8 cellular contexts compared by ENCODE assay signal in genomic region chr2:101150306-101151140, GRCh38. TPM values are rescaled to one million over a fixed set of nuclear protein-coding genes. Genes with fewer than 3 reads are reported as not detected.
A peak's percentile ranks its signal among the peaks of the same experiment; 100 is the strongest.
DNase-seq lines count a peak whose midpoint lies in the region; ATAC-seq, FAIRE-seq and TF ChIP-seq lines count a peak whose summit lies in the region.

No MANE protein-coding gene starts in this region.

- peaks cover 52% of the 10 kb centered on the region for H3K79me2 ChIP-seq in HCT116 (ENCODE audit: insufficient read depth, low read length)
- H3K79me2 ChIP-seq in OCI-LY7 (ENCODE audit: insufficient read depth, low read depth, low read length), result no peaks in the 10 kb centered on the region

- TF ChIP-seq CTCF in HCT116 (IDR thresholded peaks at IDR 0.05 in 2 of 3, conservative IDR thresholded peaks at IDR 0.05 in 1 of 3; ENCODE audit: borderline replicate concordance in 1 of 3, insufficient read depth in 1 of 3, low read depth in 2 of 3, low read length in 2 of 3), result no peak
- TF ChIP-seq CTCF in OCI-LY7 (conservative IDR thresholded peaks at IDR 0.05; ENCODE audit: low read length), result no peak
- TF ChIP-seq CTCF in MCF 10A (IDR thresholded peaks at IDR 0.05; ENCODE audit: unreplicated experiment), result no peak
- no peak for TF ChIP-seq CTCF in kidney (IDR thresholded peaks at IDR 0.05; ENCODE audit: borderline replicate concordance, extremely low read depth, insufficient read depth)

- H3K27me3 ChIP-seq in HCT116 (ENCODE audit: insufficient read depth, low read length), result no peaks in the 10 kb centered on the region

- POLR2A ChIA-PET in HCT116 (lab: Charles Lee), result interaction anchor here (0.7 to 1.5 kb wide), 5 partner anchors 15 to 149 kb away, joined by 3 to 4 read pairs (median 3); no protein-coding TSS in a partner anchor
- POLR2A ChIA-PET in OCI-LY7 (lab: Charles Lee), result interaction anchor here (1.0 to 1.1 kb wide), 2 partner anchors 10 to 11 kb away, joined by 3 to 6 read pairs; no protein-coding TSS in a partner anchor
- POLR2A ChIA-PET in MCF 10A (lab: Yijun Ruan, JAX), result interaction anchor here (0.6 to 12.6 kb wide), 35 partner anchors 10 to 331 kb away, joined by 3 to 275 read pairs (median 7); partner anchors contain the start of genes CNOT11, RNF149 and RPL31

- H3K4me2 ChIP-seq in HCT116 (ENCODE audit: low read length), result peak overlapping the region; percentile 85
- H3K4me2 ChIP-seq in OCI-LY7 (ENCODE audit: low read length), result peak overlapping the region; percentile 49; the same call in 1 of the 2 replicates

- no TSS peak for BruUV-seq in HCT116 (replicated peaks; lab: Mats Ljungman, UMichigan)
- BruUV-seq in OCI-LY7 (replicated peaks; lab: Mats Ljungman, UMichigan), result no TSS peak
- BruUV-seq in MCF 10A (replicated peaks; lab: Mats Ljungman, UMichigan), result TSS peak; percentile 79

- H3K4me1 Mint-ChIP-seq in MCF 10A (ENCODE audit: insufficient read depth, unreplicated experiment), result peaks cover 62% of the 10 kb centered on the region

- peaks cover 5% of the 10 kb centered on the region for H3K36me3 Mint-ChIP-seq in MCF 10A (ENCODE audit: insufficient read depth, unreplicated experiment)

- H3K36me3 ChIP-seq in HCT116 (ENCODE audit: control insufficient read depth in 1 of 2, insufficient read depth in 2 of 2, low read length in 2 of 2), result no peaks in the 10 kb centered on the region
- H3K36me3 ChIP-seq in OCI-LY7 (ENCODE audit: insufficient read depth, low read length), result no peaks in the 10 kb centered on the region
- no peaks in the 10 kb centered on the region for H3K36me3 ChIP-seq in kidney (ENCODE audit: control insufficient read depth in 1 of 2, insufficient read depth in 2 of 2, low read length in 2 of 2)

- RAD21 ChIA-PET in HCT116 (lab: Charles Lee; ENCODE audit: low non-redundant PET in 1 of 2, low total read pairs in 2 of 2, uncharacterized antibody in 2 of 2, unreplicated experiment in 2 of 2), result interaction anchor here in 1 of 2 experiments (0.7 to 1.2 kb wide), 3 partner anchors 30 to 138 kb away, joined by 3 read pairs; no protein-coding TSS in a partner anchor

- H3K9me3 ChIP-seq in HCT116 (ENCODE audit: control insufficient read depth in 1 of 2, insufficient read depth in 1 of 2, low read depth in 1 of 2, low read length in 2 of 2), result no peaks in the 10 kb centered on the region
- no peaks in the 10 kb centered on the region for H3K9me3 ChIP-seq in OCI-LY7 (ENCODE audit: low read length)
- no peaks in the 10 kb centered on the region for H3K9me3 ChIP-seq in kidney (ENCODE audit: control insufficient read depth in 1 of 2, low read length in 2 of 2)

- peak overlapping the region; percentile 72 to 80 for H3K4me3 ChIP-seq in HCT116 (replicated peaks in 1 of 2; ENCODE audit: low read depth in 1 of 2, low read length in 2 of 2)
- H3K4me3 ChIP-seq in OCI-LY7 (ENCODE audit: low read depth, low read length, poor library complexity, severe bottlenecking), result peak overlapping the region; percentile 68
- H3K4me3 ChIP-seq in kidney (ENCODE audit: low read length in 2 of 2), result peak overlapping the region; percentile 66

- H3K9me2 ChIP-seq in HCT116 (ENCODE audit: insufficient read depth) (no peaks in the 10 kb centered on the region), OCI-LY7 (ENCODE audit: insufficient read depth, low read length) (no peaks in the 10 kb centered on the region)

- ATAC-seq in HCT116 (peak; percentile 35), HG03521 (IDR thresholded peaks at IDR 0.05; ENCODE audit: unreplicated experiment) (no peak), HG03469 (IDR thresholded peaks at IDR 0.05; ENCODE audit: unreplicated experiment) (no peak)

- no peak for TF ChIP-seq POLR2A in HCT116 (IDR thresholded peaks at IDR 0.05; ENCODE audit: borderline replicate concordance, extremely low read depth, insufficient read depth, insufficient read length)

- CTCF ChIA-PET in HCT116 (lab: Charles Lee), result interaction anchor here (1.8 to 4.4 kb wide), 2 partner anchors 114 to 138 kb away, joined by 4 to 33 read pairs; no protein-coding TSS in a partner anchor
- CTCF ChIA-PET in OCI-LY7 (lab: Charles Lee; ENCODE audit: unreplicated experiment), result no interaction called here
- CTCF ChIA-PET in MCF 10A (lab: Yijun Ruan, JAX), result interaction anchor here (0.6 to 8.5 kb wide), 26 partner anchors 9 to 541 kb away, joined by 3 to 107 read pairs (median 5); no protein-coding TSS in a partner anchor

- peak overlapping the region; percentile 55 for H3K27ac Mint-ChIP-seq in MCF 10A (ENCODE audit: low read depth, unreplicated experiment)

- H2AFZ ChIP-seq in HCT116 (ENCODE audit: low read depth, low read length, poor library complexity, severe bottlenecking) (no peak overlapping the region), OCI-LY7 (ENCODE audit: low read length) (no peak overlapping the region)

- FAIRE-seq in kidney (lab: Jason Lieb, UNC), result no peak

- H3K4me1 ChIP-seq in HCT116 (ENCODE audit: control insufficient read depth in 1 of 2, insufficient read depth in 2 of 2, low read length in 2 of 2) (peaks cover 30 to 64% of the 10 kb centered on the region in 2 experiments), OCI-LY7 (ENCODE audit: insufficient read depth, low read length, poor library complexity, severe bottlenecking) (peaks cover 6% of the 10 kb centered on the region), kidney (ENCODE audit: control insufficient read depth in 1 of 2, insufficient read depth in 1 of 2, low read depth in 1 of 2, low read length in 2 of 2) (peaks cover 8 to 16% of the 10 kb centered on the region in 2 donors)

- intact Hi-C loops in HCT116 (cut with micrococcal nuclease), result loop anchor here (10.0 kb wide), 1 partner anchor 416 kb away; no protein-coding TSS in a partner anchor
- intact Hi-C loops in OCI-LY7 (cut with micrococcal nuclease; ENCODE audit: unreplicated experiment), result loop anchor here (5.0 kb wide), 1 partner anchor 538 kb away; no protein-coding TSS in a partner anchor
- intact Hi-C loops in MCF 10A (cut with micrococcal nuclease), result loop anchor here (2.0 to 5.0 kb wide), 4 partner anchors 26 to 102 kb away; partner anchors contain the start of gene CNOT11
- intact Hi-C loops in kidney (cut with DNase I), result no loop called here

- peak overlapping the region; percentile 81; the same call in 1 of the 2 replicates for H3K27ac ChIP-seq in HCT116 (ENCODE audit: low read depth, low read length)
- no peak overlapping the region for H3K27ac ChIP-seq in OCI-LY7 (ENCODE audit: low read depth, low read length, poor library complexity, severe bottlenecking)
- peak overlapping the region; percentile 61 to 65 for H3K27ac ChIP-seq in kidney (ENCODE audit: low read depth in 2 of 2, low read length in 2 of 2)

- DNase-seq in DMS 273 (lab: John Stamatoyannopoulos, UW; ENCODE audit: unreplicated experiment), result peak; percentile 80
- DNase-seq in HCT116 (ENCODE audit: low read depth, low spot score), result no peak
- no peak for DNase-seq in OCI-LY7 (ENCODE audit: low spot score)
- no peak for DNase-seq in MCF 10A (ENCODE audit: unreplicated experiment)
- peak; percentile 83 for DNase-seq in kidney
- peak; percentile 8 for DNase-seq in stimulated activated CD4-positive, alpha-beta T cell treated with anti-CD3 and anti-CD28 coated beads, Interleukin-1b, Interleukin-23, amount 100 ng/mL, for 48 hours

- no peaks in the 10 kb centered on the region; the same call in 1 of the 2 replicates for H4K20me1 ChIP-seq in HCT116 (ENCODE audit: insufficient read depth)
- H4K20me1 ChIP-seq in OCI-LY7 (ENCODE audit: insufficient read depth, low read length), result no peaks in the 10 kb centered on the region

- H3K4me3 Mint-ChIP-seq in MCF 10A (ENCODE audit: unreplicated experiment), result peak overlapping the region; percentile 91

- no peaks in the 10 kb centered on the region for H3K27me3 Mint-ChIP-seq in MCF 10A (ENCODE audit: insufficient read depth, unreplicated experiment)

- peak; percentile 40 for TF ChIP-seq RAD21 in HCT116 (IDR thresholded peaks at IDR 0.05; ENCODE audit: low read depth)

- peak overlapping the region; percentile 84 for H3K9ac ChIP-seq in HCT116 (ENCODE audit: low read length)
- H3K9ac ChIP-seq in kidney (ENCODE audit: low read length in 2 of 2), result peak overlapping the region; percentile 54 to 73

- H3K9me3 Mint-ChIP-seq in MCF 10A (ENCODE audit: unreplicated experiment), result no peaks in the 10 kb centered on the region

TF ChIP-seq in HCT116, 20 proteins besides CTCF, POLR2A, EP300 and RAD21:
- peak; percentile 62; the same call in 1 of the 2 replicates for TF ChIP-seq ZFX (IDR thresholded peaks at IDR 0.05)
- TF ChIP-seq CEBPB (IDR thresholded peaks at IDR 0.05; ENCODE audit: low read depth), result no peak
- TF ChIP-seq MAX (IDR thresholded peaks at IDR 0.05), result peak; percentile 8; the same call in 1 of the 2 replicates
- no peak for TF ChIP-seq EZH2phosphoT487 (IDR thresholded peaks at IDR 0.05; ENCODE audit: borderline replicate concordance)
- TF ChIP-seq SIN3A (IDR thresholded peaks at IDR 0.05; ENCODE audit: low read depth), result no peak; the same call in 1 of the 2 replicates
- TF ChIP-seq ZBTB33 (IDR thresholded peaks at IDR 0.05; ENCODE audit: extremely low read depth, insufficient replicate concordance, low read length), result no peak

RNA-seq across cellular contexts. Expression of gene TBC1D8, which starts 0.7 kb away (rescaled TPM):
- total RNA-seq in HCT116 (2021; ENCODE audit: unreplicated experiment), result 44.0 TPM
- 38.6 and 44.2 TPM in 2 replicates for polyA plus RNA-seq in HCT116 (2012)
- 0.03 and 0.22 TPM in 2 replicates for total RNA-seq in OCI-LY7 (2014; rRNA removed; shearing (Covaris generic))
- total RNA-seq in OCI-LY7 (2022), result 0.49 and 1.7 TPM in 2 replicates
- 48.1 and 50.9 TPM in 2 replicates for total RNA-seq in MCF 10A (2022)
- total RNA-seq in kidney, result 47.9 TPM
- 7.4 TPM for polyA plus RNA-seq in kidney (ENCODE audit: insufficient read depth, low read depth, low replicate concordance)

Comparison
In these comparisons a context has a peak if more than half of its experiments do, and no peak if none do; other contexts are left out.
1. DNase-seq: peak in DMS 273 (single experiment), kidney (single experiment) and stimulated activated CD4-positive, alpha-beta T cell treated with anti-CD3 and anti-CD28 coated beads, Interleukin-1b, Interleukin-23, amount 100 ng/mL, for 48 hours (single experiment); none in HCT116 (single experiment), OCI-LY7 (single experiment) and MCF 10A (single experiment).
2. RNA of gene TBC1D8, which starts 0.7 kb away (total RNA-seq): 48.1 to 50.9 TPM in MCF 10A, 47.9 TPM in kidney (single experiment) and 44.0 TPM in HCT116 (single experiment); 0.03 to 1.7 TPM in OCI-LY7; every median in the first group is over 10 times any median in the second.
3. Peak in every context shown above with its lines, with median percentiles within 50 percentile points of each other: H3K4me3 ChIP-seq.